29 cellular contexts compared by ENCODE assay signal in the genomic region with DNA sequence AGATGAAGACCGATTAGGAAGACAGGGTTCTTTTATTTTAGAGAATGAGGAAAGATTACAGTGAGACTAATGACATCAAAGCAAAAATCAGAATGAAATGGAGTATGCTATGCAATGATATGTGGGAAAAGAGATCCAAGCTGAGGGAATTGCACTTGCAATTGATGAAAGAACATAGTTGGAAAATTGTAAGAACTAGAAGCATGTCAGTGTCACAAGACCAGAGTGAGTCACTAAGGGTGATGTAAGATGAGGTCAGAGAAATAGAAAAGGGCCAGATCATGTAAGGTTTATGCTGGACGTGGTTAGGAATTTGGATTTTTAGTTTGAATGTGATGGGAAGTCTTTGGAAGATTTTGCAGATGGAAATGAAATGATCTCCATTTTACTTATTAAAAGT.
DNase-seq lines count a peak whose midpoint lies in the region; ATAC-seq, FAIRE-seq and TF ChIP-seq lines count a peak whose summit lies in the region.
"Had no signal": no experiment of that assay in that cellular context is flagged by ENCODE, and none has a peak within 500 bp of the region (broad histone marks: within the 10 kb centered on the region; RNA-seq: fewer than 3 reads in every experiment).

No MANE protein-coding gene starts in this region.

- no peak overlapping the region for H3K56ac ChIP-seq in H1 (replicated peaks; ENCODE audit: insufficient read length, low read depth, low read length)

- H2BK20ac ChIP-seq in H1 (ENCODE audit: low read length) = no peak overlapping the region

- no peak for FAIRE-seq in H1 (lab: Jason Lieb, UNC)
- FAIRE-seq: frontal cortex, G401.6, pancreas had no signal

- H3K36me3 ChIP-seq in H1 (ENCODE audit: control insufficient read depth in 2 of 4, insufficient read depth in 4 of 4, low read length in 3 of 4) = 0 out of 8 replicates have a peak, but pooled peaks cover 0 to 2% (median 0%) of the 10 kb centered on the region in 4 experiments
- H3K36me3 ChIP-seq: pancreas, right atrium auricular region had no signal

- H3K79me1 ChIP-seq in H1 (ENCODE audit: low read depth, low read length) = no peaks in the 10 kb centered on the region

- WGBS in H1 (ENCODE audit: extremely low coverage in 1 of 2, insufficient coverage in 1 of 2, insufficient read length in 1 of 2, insufficient replicate concordance in 2 of 2, low coverage in 1 of 2, low lambda C conversion rate in 2 of 2, missing lambda C conversion rate in 1 of 2), 2 experiments = 87 to 100% methylated on average over 1 to 2 of the region's 2 CpGs

- H2AK5ac ChIP-seq in H1 (ENCODE audit: low read depth, low read length) = no peak overlapping the region

- no peak overlapping the region for H3K9ac ChIP-seq in H1 (replicated peaks in 1 of 4; ENCODE audit: extremely low read depth in 1 of 4, low read depth in 3 of 4, low read length in 3 of 4)

- no peak for TF ChIP-seq EP300 in H1 (IDR thresholded peaks at IDR 0.05; ENCODE audit: borderline replicate concordance in 1 of 2, low read depth in 2 of 2, low read length in 2 of 2)

- no peak for ATAC-seq in GM18861 (IDR thresholded peaks at IDR 0.05; ENCODE audit: unreplicated experiment)
- ATAC-seq: pancreas had no signal

- H2BK15ac ChIP-seq in H1 (ENCODE audit: low read length) = no peak overlapping the region

- DNase-seq in H4 (ENCODE audit: low spot score) (peak; percentile 42), RKO (ENCODE audit: low spot score) (peak; percentile 76), H1 (ENCODE audit: low read depth in 1 of 2, low spot score in 2 of 2) (no peak), non-pigmented ciliary epithelial cell (ENCODE audit: low read depth) (peak; percentile 22), NCI-H187 (lab: John Stamatoyannopoulos, UW) (no peak)
- no peak for DNase-seq in activated CD4-positive, CD25-positive, alpha-beta regulatory T cell (lab: John Stamatoyannopoulos, UW)
- DNase-seq: activated CD4-positive, alpha-beta T cell treated with anti-CD3 and anti-CD28 coated beads, Interleukin-2, amount 50 U/mL, for 48 hours; activated CD8-positive, alpha-beta memory T cell treated with anti-CD3 and anti-CD28 coated beads, Interleukin-2, amount 50 U/mL, for 48 hours; aorta; CD4-positive, CD25-positive, alpha-beta regulatory T cell; cerebellar nuclear complex; effector CD4-positive, alpha-beta T cell; erythroblast; H7; hypothalamus; KG1; MV-4-11; NCI-H1694; NCI-H2171 treated with DMSO at 0.1 percent for 48 hours; NCI-H526; nephron progenitor cell; pancreas; stimulated activated CD4-positive, alpha-beta T cell treated with anti-CD3 and anti-CD28 coated beads, Interleukin-4, amount 100 ng/mL, for 4 hours; stimulated activated naive CD4-positive, alpha-beta T cell treated with Interleukin-2 at 50 U/mL for 16 hours; testis had no signal

- H3K4ac ChIP-seq in H1 (replicated peaks; ENCODE audit: insufficient read length, low read depth, low read length) = no peak overlapping the region

- peak overlapping the region; percentile 28; the same call in 1 of the 2 replicates for H2AFZ ChIP-seq in H1 (ENCODE audit: low read length)

- H3K14ac ChIP-seq in H1 (ENCODE audit: insufficient read length) = no peak overlapping the region

- TF ChIP-seq RAD21 in H1 (IDR thresholded peaks at IDR 0.05 in 1 of 2, conservative IDR thresholded peaks at IDR 0.05 in 1 of 2; ENCODE audit: low read depth in 2 of 2, low read length in 2 of 2) = no peak

- H3K9me3 ChIP-seq in H1 (ENCODE audit: insufficient read depth in 2 of 2, low read depth in 1 of 2, low read length in 1 of 2) = peaks cover 5 to 6% of the 10 kb centered on the region in 2 experiments; a peak in 2 of 4 replicates
- H3K9me3 ChIP-seq: pancreas, right atrium auricular region, testis had no signal

- H2BK5ac ChIP-seq in H1 (ENCODE audit: low read depth, low read length) = no peak overlapping the region

- no peak overlapping the region for H3K4me2 ChIP-seq in H1 (ENCODE audit: insufficient read depth in 1 of 2, low read depth in 2 of 2, low read length in 2 of 2)

- H3K27me3 ChIP-seq in H1 (replicated peaks in 1 of 4; ENCODE audit: control insufficient read depth in 3 of 4, extremely low read depth in 1 of 4, insufficient read depth in 3 of 4, low read length in 3 of 4) = no peaks in the 10 kb centered on the region
- H3K27me3 ChIP-seq: pancreas, right atrium auricular region, testis had no signal

- no peaks in the 10 kb centered on the region for H3K23me2 ChIP-seq in H1 (ENCODE audit: low read depth, low read length)

- no peak overlapping the region for H4K8ac ChIP-seq in H1 (ENCODE audit: extremely low read depth, insufficient read depth, low read length)

- no peak overlapping the region for H4K5ac ChIP-seq in H1 (ENCODE audit: insufficient read length, low read depth, low read length)

- TF ChIP-seq CTCF in H1 (IDR thresholded peaks at IDR 0.05; ENCODE audit: control extremely low read depth in 1 of 3, insufficient read depth in 1 of 3, low read depth in 1 of 3, low read length in 3 of 3) = no peak

- no peak overlapping the region for H2BK12ac ChIP-seq in H1 (ENCODE audit: low read depth, low read length)

- H3K4me1 ChIP-seq in H1 (replicated peaks in 1 of 4; ENCODE audit: control insufficient read depth in 3 of 4, insufficient read depth in 4 of 4, low read length in 3 of 4) = no peaks in the 10 kb centered on the region
- H3K4me1 ChIP-seq: pancreas, right atrium auricular region, testis had no signal

- CTCF ChIA-PET in H1 (lab: Charles Lee; ENCODE audit: partially characterized antibody) = interaction anchor here (0.8 to 1.6 kb wide), 2 partner anchors 10 to 13 kb away, joined by 3 read pairs; no protein-coding TSS in a partner anchor

- TF ChIP-seq POLR2A in H1 (IDR thresholded peaks at IDR 0.05; ENCODE audit: control extremely low read depth in 1 of 2, low read depth in 2 of 2, low read length in 2 of 2) = no peak

- H2BK120ac ChIP-seq in H1 (replicated peaks; ENCODE audit: low read depth, low read length) = no peak overlapping the region

- no peak overlapping the region for H3K27ac ChIP-seq in H1 (ENCODE audit: low read depth, low read length)
- H3K27ac ChIP-seq: pancreas, right atrium auricular region, testis had no signal

- H3K23ac ChIP-seq in H1 (ENCODE audit: insufficient read length) = no peak overlapping the region

- no peak overlapping the region for H3K18ac ChIP-seq in H1 (ENCODE audit: extremely low read depth, low read length)

- H4K20me1 ChIP-seq in H1 (replicated peaks in 1 of 2; ENCODE audit: control insufficient read depth in 1 of 2, insufficient read depth in 2 of 2, low read length in 2 of 2) = no peaks in the 10 kb centered on the region

- no peak overlapping the region for H4K91ac ChIP-seq in H1 (replicated peaks; ENCODE audit: insufficient read length, low read length)

- POLR2A ChIA-PET in H1 (lab: Charles Lee; ENCODE audit: partially characterized antibody) = no interaction called here

- H3K4me3 ChIP-seq in H1 (ENCODE audit: extremely low read depth in 1 of 4, insufficient read depth in 2 of 4, low read depth in 3 of 4, low read length in 4 of 4) = no peak overlapping the region
- H3K4me3 ChIP-seq: pancreas, right atrium auricular region, testis had no signal

- no peaks in the 10 kb centered on the region for H3K79me2 ChIP-seq in H1 (ENCODE audit: control insufficient read depth in 1 of 2, insufficient read depth in 2 of 2, low read length in 2 of 2)

TF ChIP-seq in H1, 55 proteins besides CTCF, POLR2A, EP300 and RAD21:
- TF ChIP-seq, protein P1, sequence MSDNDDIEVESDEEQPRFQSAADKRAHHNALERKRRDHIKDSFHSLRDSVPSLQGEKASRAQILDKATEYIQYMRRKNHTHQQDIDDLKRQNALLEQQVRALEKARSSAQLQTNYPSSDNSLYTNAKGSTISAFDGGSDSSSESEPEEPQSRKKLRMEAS (IDR thresholded peaks at IDR 0.05) = no peak
- no peak for TF ChIP-seq ASH2L (IDR thresholded peaks at IDR 0.05; ENCODE audit: low read length)
- TF ChIP-seq SIRT6 (IDR thresholded peaks at IDR 0.05; ENCODE audit: low read length) = no peak
- TF ChIP-seq SIN3A (conservative IDR thresholded peaks at IDR 0.05 in 1 of 2, IDR thresholded peaks at IDR 0.05 in 1 of 2; ENCODE audit: low read depth in 1 of 2, low read length in 2 of 2) = no peak
- TF ChIP-seq RFX5 (IDR thresholded peaks at IDR 0.05; ENCODE audit: borderline replicate concordance, low read depth, low read length) = no peak
- TF ChIP-seq EZH2 (IDR thresholded peaks at IDR 0.05; ENCODE audit: low read depth, low read length, severe bottlenecking) = no peak
- TF ChIP-seq, protein P2, sequence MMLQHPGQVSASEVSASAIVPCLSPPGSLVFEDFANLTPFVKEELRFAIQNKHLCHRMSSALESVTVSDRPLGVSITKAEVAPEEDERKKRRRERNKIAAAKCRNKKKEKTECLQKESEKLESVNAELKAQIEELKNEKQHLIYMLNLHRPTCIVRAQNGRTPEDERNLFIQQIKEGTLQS (IDR thresholded peaks at IDR 0.05; ENCODE audit: insufficient read depth, low read depth, low read length) = no peak
- TF ChIP-seq GTF2F1 (IDR thresholded peaks at IDR 0.05; ENCODE audit: borderline replicate concordance, low read depth, low read length) = no peak
- no peak for TF ChIP-seq SRF (IDR thresholded peaks at IDR 0.05; ENCODE audit: low read depth, low read length)
- TF ChIP-seq SIX5 (IDR thresholded peaks at IDR 0.05; ENCODE audit: low read depth, low read length) = no peak
- no peak for TF ChIP-seq TBP (IDR thresholded peaks at IDR 0.05; ENCODE audit: low read depth, low read length)
- no peak for TF ChIP-seq ZNF274 (IDR thresholded peaks at IDR 0.05; ENCODE audit: borderline replicate concordance, extremely low read depth, low read length)
- TF ChIP-seq, protein P3, sequence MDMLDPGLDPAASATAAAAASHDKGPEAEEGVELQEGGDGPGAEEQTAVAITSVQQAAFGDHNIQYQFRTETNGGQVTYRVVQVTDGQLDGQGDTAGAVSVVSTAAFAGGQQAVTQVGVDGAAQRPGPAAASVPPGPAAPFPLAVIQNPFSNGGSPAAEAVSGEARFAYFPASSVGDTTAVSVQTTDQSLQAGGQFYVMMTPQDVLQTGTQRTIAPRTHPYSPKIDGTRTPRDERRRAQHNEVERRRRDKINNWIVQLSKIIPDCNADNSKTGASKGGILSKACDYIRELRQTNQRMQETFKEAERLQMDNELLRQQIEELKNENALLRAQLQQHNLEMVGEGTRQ (IDR thresholded peaks at IDR 0.05; ENCODE audit: low read length) = no peak
- no peak for TF ChIP-seq CTBP2 (IDR thresholded peaks at IDR 0.05; ENCODE audit: borderline replicate concordance, insufficient read depth, insufficient read length, low read length)
- no peak for TF ChIP-seq HDAC6 (IDR thresholded peaks at IDR 0.05; ENCODE audit: low read depth, low read length)
- no peak for TF ChIP-seq FOSL1 (IDR thresholded peaks at IDR 0.05; ENCODE audit: insufficient read depth, low read depth, low read length)
- no peak for TF ChIP-seq KDM4A (IDR thresholded peaks at IDR 0.05; ENCODE audit: low read depth, low read length, severe bottlenecking)
- no peak for TF ChIP-seq CBX8 (IDR thresholded peaks at IDR 0.05; ENCODE audit: borderline replicate concordance, low read depth, low read length)
- TF ChIP-seq BCL11A (IDR thresholded peaks at IDR 0.05; ENCODE audit: low read depth in 2 of 2, low read length in 2 of 2) = no peak
- TF ChIP-seq KDM1A (IDR thresholded peaks at IDR 0.05; ENCODE audit: borderline replicate concordance, low read length) = no peak

Comparison
In these comparisons a context has a peak if more than half of its experiments do, and no peak if none do; other contexts are left out.
1. DNase-seq: peak in H4 (single experiment), RKO (single experiment) and non-pigmented ciliary epithelial cell (single experiment); none in H1 (0 of 2), NCI-H187 (0 of 2) and activated CD4-positive, CD25-positive, alpha-beta regulatory T cell (0 of 4).